12 cellular contexts compared by ENCODE assay signal in genomic region chr17:30780343-30780742, GRCh38. TPM values are rescaled to one million over a fixed set of nuclear protein-coding genes. Genes with fewer than 3 reads are reported as not detected.
A peak's percentile ranks its signal among the peaks of the same experiment; 100 is the strongest.
DNase-seq lines count a peak whose midpoint lies in the region; ATAC-seq and TF ChIP-seq lines count a peak whose summit lies in the region.
"Had no signal": no experiment of that assay in that cellular context is flagged by ENCODE, and none has a peak within 500 bp of the region (broad histone marks: within the 10 kb centered on the region; RNA-seq: fewer than 3 reads in every experiment).

No MANE protein-coding gene starts in this region.

- peaks cover 17% of the 10 kb centered on the region for H3K4me1 Mint-ChIP-seq in activated naive CD8-positive, alpha-beta T cell (ENCODE audit: low read depth)

- no peak overlapping the region for H3K4me3 ChIP-seq in KMS-11 (IDR thresholded peaks at IDR 0.05; ENCODE audit: insufficient read depth, low read depth, low read length)
- H3K4me3 ChIP-seq: esophagus muscularis mucosa, thyroid gland had no signal

- no peaks in the 10 kb centered on the region for H3K79me2 ChIP-seq in KMS-11 (ENCODE audit: insufficient read depth, low read depth)

- H3K4me2 ChIP-seq in KMS-11 = peak overlapping the region; percentile 7; the same call in 1 of the 2 replicates

- H3K4me3 Mint-ChIP-seq in activated naive CD8-positive, alpha-beta T cell = peak overlapping the region; percentile 24

- no peak overlapping the region for H3K9ac ChIP-seq in KMS-11

- H3K27ac ChIP-seq in KMS-11 = no peak overlapping the region; the same call in 1 of the 2 replicates
- H3K27ac ChIP-seq: esophagus muscularis mucosa, thyroid gland had no signal

- peaks cover 22% of the 10 kb centered on the region for H3K4me1 ChIP-seq in KMS-11 (ENCODE audit: low read depth, poor library complexity, severe bottlenecking)
- H3K4me1 ChIP-seq: esophagus muscularis mucosa, thyroid gland had no signal

- no peak overlapping the region for H2AFZ ChIP-seq in KMS-11 (ENCODE audit: low read depth)

- TF ChIP-seq CTCF in KMS-11 (conservative IDR thresholded peaks at IDR 0.05; ENCODE audit: low read depth, low read length) = no peak

- peaks cover 7% of the 10 kb centered on the region for H3K36me3 Mint-ChIP-seq in activated naive CD8-positive, alpha-beta T cell

- no peaks in the 10 kb centered on the region for H3K36me3 ChIP-seq in KMS-11 (ENCODE audit: insufficient read depth)

- DNase-seq in activated CD4-positive, CD25-positive, alpha-beta regulatory T cell (lab: John Stamatoyannopoulos, UW) = no peak
- peak; percentile 46 for DNase-seq in stimulated activated CD4-positive, alpha-beta T cell treated with anti-CD3 and anti-CD28 coated beads, Interleukin-15, amount 100 ng/mL, for 24 hours
- DNase-seq in mucosa of gallbladder (ENCODE audit: low spot score) (no peak), hepatic stellate cell (ENCODE audit: low spot score) (no peak)
- DNase-seq: 8988T, Kasumi-1, thyroid gland had no signal

- peak overlapping the region; percentile 93 for H3K27ac Mint-ChIP-seq in activated naive CD8-positive, alpha-beta T cell

- H3K27me3 Mint-ChIP-seq in activated naive CD8-positive, alpha-beta T cell = no peaks in the 10 kb centered on the region

- no peaks in the 10 kb centered on the region for H3K27me3 ChIP-seq in KMS-11 (ENCODE audit: insufficient read depth, low read depth)
- H3K27me3 ChIP-seq: esophagus muscularis mucosa, thyroid gland had no signal

- H3K9me3 Mint-ChIP-seq in activated naive CD8-positive, alpha-beta T cell (ENCODE audit: low read depth) = no peaks in the 10 kb centered on the region

- no peaks in the 10 kb centered on the region for H4K20me1 ChIP-seq in KMS-11 (ENCODE audit: insufficient read depth)

- peak; percentile 61 to 73 for ATAC-seq in activated CD4-positive, CD25-positive, alpha-beta regulatory T cell treated with anti-CD3 and anti-CD28 coated beads, Interleukin-2, amount 50 U/mL, for 24 hours
- no peak for ATAC-seq in HG02884 (IDR thresholded peaks at IDR 0.05; ENCODE audit: unreplicated experiment)

RNA-seq across cellular contexts. Expression of gene CRLF3, which starts 44.1 kb away (rescaled TPM):
- 11.6 TPM for total RNA-seq in mucosa of gallbladder

RNA-seq across cellular contexts. Expression of gene ATAD5, which starts 51.4 kb away (rescaled TPM):
- 0.92 TPM for total RNA-seq in mucosa of gallbladder
